In the genomic region with DNA sequence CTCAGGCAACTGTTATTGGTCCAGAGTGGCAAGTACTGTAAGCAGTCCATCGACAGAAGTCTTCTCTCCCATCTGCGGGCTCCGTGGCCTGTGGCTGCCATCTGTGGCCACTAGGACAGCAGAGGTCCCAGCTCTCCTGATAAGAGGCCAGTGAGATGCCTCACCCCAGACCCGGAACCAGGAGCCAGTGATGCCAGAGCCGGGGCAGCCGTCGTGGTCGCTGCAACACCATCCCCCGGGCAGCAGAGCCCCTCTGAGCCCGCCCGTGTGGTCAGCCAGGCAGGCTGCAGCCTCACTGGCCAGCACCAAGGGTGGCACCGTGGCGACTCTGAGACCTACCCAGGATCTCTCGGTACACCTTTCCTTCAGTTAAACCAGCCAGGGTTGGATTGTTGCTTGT, we compare ENCODE assay signal across 29 cellular contexts. TPM values are rescaled to one million over a fixed set of nuclear protein-coding genes. Genes with fewer than 3 reads are reported as not detected.
"Had no signal": no experiment of that assay in that cellular context is flagged by ENCODE, and none has a peak within 500 bp of the region (broad histone marks: within the 10 kb centered on the region; RNA-seq: fewer than 3 reads in every experiment).

No MANE protein-coding gene starts in this region.

- FAIRE-seq: astrocyte had no signal

- H3K4me1 ChIP-seq: esophagus muscularis mucosa, gastroesophageal sphincter had no signal

- DNase-seq: activated CD4-positive, alpha-beta T cell treated with anti-CD3 and anti-CD28 coated beads for 1 hour; activated CD4-positive, alpha-beta T cell treated with anti-CD3 and anti-CD28 coated beads for 4 hours; activated CD4-positive, alpha-beta T cell treated with anti-CD3 and anti-CD28 coated beads, Interleukin-2, amount 50 U/mL, for 1 hour; activated CD4-positive, alpha-beta T cell treated with anti-CD3 and anti-CD28 coated beads, Interleukin-2, amount 50 U/mL, for 48 hours; activated CD8-positive, alpha-beta memory T cell treated with anti-CD3 and anti-CD28 coated beads for 24 hours; activated CD8-positive, alpha-beta T cell treated with anti-CD3 and anti-CD28 coated beads for 36 hours; activated effector memory CD4-positive, alpha-beta T cell treated with Interleukin-2 at 50 U/mL for 16 hours; activated gamma-delta T cell treated with Interleukin-2 at 50 U/mL for 16 hours; activated naive CD4-positive, alpha-beta T cell treated with anti-CD3 and anti-CD28 coated beads, Interleukin-2, amount 50 U/mL, for 16 hours; activated naive CD4-positive, alpha-beta T cell treated with Interleukin-2 at 50 U/mL for 16 hours; activated T-cell treated with anti-CD3 and anti-CD28 coated beads, Interleukin-2, amount 50 U/mL, for 4 hours; amniotic stem cell; anterior cingulate cortex; brain microvascular endothelial cell; dorsolateral prefrontal cortex; effector memory CD4-positive, alpha-beta T cell; erythroblast; foreskin melanocyte; T-helper 2 cell had no signal

- ATAC-seq: activated CD8-positive, alpha-beta T cell treated with anti-CD3 and anti-CD28 coated beads for 36 hours; activated T-cell treated with anti-CD3 and anti-CD28 coated beads, Interleukin-2, amount 50 U/mL, for 4 hours; activated T-helper 17 cell treated with anti-CD3 and anti-CD28 coated beads, Interleukin-2, amount 50 U/mL, for 72 hours; gastroesophageal sphincter; WTC11 had no signal

- H3K27me3 ChIP-seq: brain microvascular endothelial cell, cardiac muscle cell had no signal

- H3K27ac ChIP-seq: brain microvascular endothelial cell, cardiac muscle cell, coronary artery, dorsolateral prefrontal cortex, esophagus muscularis mucosa, gastroesophageal sphincter had no signal

- H3K4me3 ChIP-seq: cardiac muscle cell, coronary artery, dorsolateral prefrontal cortex, esophagus muscularis mucosa, gastroesophageal sphincter had no signal

- H3K36me3 ChIP-seq: brain microvascular endothelial cell, cardiac muscle cell, esophagus muscularis mucosa, gastroesophageal sphincter had no signal

RNA-seq across cellular contexts. Expression of gene GPR148, which starts 8.7 kb away (rescaled TPM):
- total RNA-seq: activated CD8-positive, alpha-beta T cell treated with anti-CD3 and anti-CD28 coated beads for 36 hours; activated T-cell treated with anti-CD3 and anti-CD28 coated beads, Interleukin-2, amount 50 U/mL, for 4 hours; activated T-helper 17 cell treated with anti-CD3 and anti-CD28 coated beads, Interleukin-2, amount 50 U/mL, for 72 hours; astrocyte; cardiac muscle cell; cerebellum; esophagus muscularis mucosa; gastroesophageal sphincter; glomerular endothelial cell; T-helper 1 cell treated with Interleukin-12 subunit alpha and Interleukin-12 subunit beta and Interleukin-4 antibody, amounts not matched to agents 30 ng/mL and 1 ng/mL, for 36 hours; WTC11 had no signal
- polyA plus RNA-seq: cardiac muscle cell had no signal

RNA-seq across cellular contexts. Expression of gene AMER3, which starts 17.7 kb away (rescaled TPM):
- total RNA-seq: activated CD8-positive, alpha-beta T cell treated with anti-CD3 and anti-CD28 coated beads for 36 hours; activated T-cell treated with anti-CD3 and anti-CD28 coated beads, Interleukin-2, amount 50 U/mL, for 4 hours; activated T-helper 17 cell treated with anti-CD3 and anti-CD28 coated beads, Interleukin-2, amount 50 U/mL, for 72 hours; astrocyte; glomerular endothelial cell; T-helper 1 cell treated with Interleukin-12 subunit alpha and Interleukin-12 subunit beta and Interleukin-4 antibody, amounts not matched to agents 30 ng/mL and 1 ng/mL, for 36 hours had no signal
